Comparison of ENCODE assay signal across 10 cellular contexts in the genomic region with DNA sequence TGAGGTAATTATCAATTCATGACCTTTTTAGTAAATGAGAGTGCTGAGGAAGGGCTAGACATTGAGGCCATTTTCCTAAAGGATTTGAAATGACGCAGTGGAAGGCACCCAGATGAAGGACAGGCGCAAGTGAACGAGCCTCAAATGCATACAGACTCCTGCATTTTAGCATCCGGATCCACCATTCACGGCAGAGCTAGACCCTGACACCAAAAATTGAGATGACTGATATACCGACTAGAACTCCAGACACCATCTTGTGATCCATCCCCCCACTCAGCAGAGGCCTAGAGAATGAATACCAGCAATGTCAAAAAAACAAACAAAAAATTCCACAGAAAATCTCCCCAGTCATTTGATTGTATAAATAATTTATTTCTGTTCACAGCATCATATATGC. TPM values are rescaled to one million over a fixed set of nuclear protein-coding genes. Genes with fewer than 3 reads are reported as not detected.
DNase-seq lines count a peak whose midpoint lies in the region; ATAC-seq and TF ChIP-seq lines count a peak whose summit lies in the region.
"Had no signal": no experiment of that assay in that cellular context is flagged by ENCODE, and none has a peak within 500 bp of the region (broad histone marks: within the 10 kb centered on the region; RNA-seq: fewer than 3 reads in every experiment).

No MANE protein-coding gene starts in this region.

- peak overlapping the region; percentile 99; the same call in 1 of the 2 replicates for H3K4me2 ChIP-seq in GM23338

- 56 to 72% methylated on average over 6 of the region's 6 CpGs for WGBS in esophagus squamous epithelium, 2 donors
- WGBS in gastroesophageal sphincter (ENCODE audit: low coverage in 1 of 2), 2 donors = 82 to 93% methylated on average over 3 to 6 of the region's 6 CpGs

- no peaks in the 10 kb centered on the region for H3K36me3 ChIP-seq in GM23338 (ENCODE audit: insufficient read depth)
- H3K36me3 ChIP-seq in esophagus squamous epithelium = peaks cover 0 to 19% (median 0%) of the 10 kb centered on the region in 3 donors
- no peaks in the 10 kb centered on the region for H3K36me3 ChIP-seq in gastroesophageal sphincter

- ATAC-seq in GM23338 (no peak), activated B cell treated with CpG ODN at 0.5 μM for 24 hours (ENCODE audit: low read depth) (no peak), gastroesophageal sphincter (no peak)

- H3K4me1 Mint-ChIP-seq in GM23338 (peaks cover 34% of the 10 kb centered on the region), activated B cell treated with CpG ODN at 0.5 μM for 24 hours (peaks cover 81% of the 10 kb centered on the region)

- TF ChIP-seq CTCF in GM23338 (conservative IDR thresholded peaks at IDR 0.05; ENCODE audit: low read depth in 2 of 2) (no peak), activated B cell treated with CpG ODN at 0.5 μM for 24 hours (IDR thresholded peaks at IDR 0.05) (no peak), esophagus squamous epithelium (IDR thresholded peaks at IDR 0.05) (no peak), retinal pigment epithelial cell (conservative IDR thresholded peaks at IDR 0.05; ENCODE audit: low read depth, low read length) (no peak), gastroesophageal sphincter (IDR thresholded peaks at IDR 0.05) (no peak)

- H3K27ac Mint-ChIP-seq in GM23338 (no peak overlapping the region), activated B cell treated with CpG ODN at 0.5 μM for 24 hours (peak overlapping the region; percentile 46)

- CTCF ChIA-PET in activated B cell treated with CpG ODN at 0.5 μM for 24 hours (lab: Charles Lee) = interaction anchor here (0.9 kb wide), 1 partner anchor 203 kb away, joined by 3 read pairs; no protein-coding TSS in a partner anchor

- H3K36me3 Mint-ChIP-seq in GM23338 (ENCODE audit: low read depth) (no peaks in the 10 kb centered on the region; the same call in 2 of the 3 replicates), activated B cell treated with CpG ODN at 0.5 μM for 24 hours (ENCODE audit: low read depth) (peaks cover 15% of the 10 kb centered on the region)

- TF ChIP-seq POLR2A in esophagus squamous epithelium (IDR thresholded peaks at IDR 0.05) (no peak), gastroesophageal sphincter (IDR thresholded peaks at IDR 0.05) (no peak)

- peak overlapping the region; percentile 55 for H3K4me3 Mint-ChIP-seq in GM23338
- H3K4me3 Mint-ChIP-seq in activated B cell treated with CpG ODN at 0.5 μM for 24 hours = peak overlapping the region; percentile 88

- H3F3A ChIP-seq in GM23338 (replicated peaks; ENCODE audit: low read depth) = no peaks in the 10 kb centered on the region

- TF ChIP-seq EP300 in gastroesophageal sphincter (IDR thresholded peaks at IDR 0.05) = no peak

- no peaks in the 10 kb centered on the region for H3K9me2 ChIP-seq in GM23338 (ENCODE audit: insufficient read depth)

- H2AFZ ChIP-seq in GM23338 = no peak overlapping the region

- H3K4me3 ChIP-seq in GM23338 (no peak overlapping the region), esophagus squamous epithelium (peak overlapping the region; percentile 41 to 84 (median 69)), retinal pigment epithelial cell (ENCODE audit: low read length) (peak overlapping the region; percentile 97), gastroesophageal sphincter (no peak overlapping the region)
- H3K4me3 ChIP-seq: lung had no signal

- H3K79me2 ChIP-seq in GM23338 (replicated peaks; ENCODE audit: insufficient read depth) = peaks cover 37% of the 10 kb centered on the region

- H3K9me3 Mint-ChIP-seq in GM23338 (no peaks in the 10 kb centered on the region), activated B cell treated with CpG ODN at 0.5 μM for 24 hours (no peaks in the 10 kb centered on the region)

- POLR2A ChIA-PET in activated B cell treated with CpG ODN at 0.5 μM for 24 hours (lab: Charles Lee) = interaction anchor here (0.8 to 1.3 kb wide), 2 partner anchors 70 to 204 kb away, joined by 4 to 5 read pairs; no protein-coding TSS in a partner anchor

- H4K20me1 ChIP-seq in GM23338 (replicated peaks; ENCODE audit: insufficient read depth) = peaks cover 7% of the 10 kb centered on the region

- H3K9me3 ChIP-seq in esophagus squamous epithelium (no peaks in the 10 kb centered on the region), gastroesophageal sphincter (no peaks in the 10 kb centered on the region)

- DNase-seq in GM23338 (ENCODE audit: low spot score) (no peak), activated B cell treated with CpG ODN at 0.5 μM for 24 hours (no peak), esophagus squamous epithelium (lab: John Stamatoyannopoulos, UW) (no peak), retinal pigment epithelial cell (ENCODE audit: low read depth) (no peak), anterior cingulate cortex (lab: John Stamatoyannopoulos, UW) (no peak), Ammon's horn (ENCODE audit: low spot score) (no peak)
- DNase-seq: NCI-H2227 treated with DMSO at 0.1 percent for 48 hours, SW 1271 had no signal

- H3K27me3 ChIP-seq in GM23338 (ENCODE audit: insufficient read depth) = peaks cover 21% of the 10 kb centered on the region
- H3K27me3 ChIP-seq in esophagus squamous epithelium = no peaks in the 10 kb centered on the region
- no peaks in the 10 kb centered on the region for H3K27me3 ChIP-seq in gastroesophageal sphincter

- intact Hi-C loops in activated B cell treated with CpG ODN at 0.5 μM for 24 hours (cut with micrococcal nuclease) (no loop called here), esophagus squamous epithelium (cut with DNase I) (no loop called here)

- H3K27ac ChIP-seq in GM23338 (ENCODE audit: low read depth) (no peak overlapping the region), esophagus squamous epithelium (peak overlapping the region in 3 of 4 donors; percentile 58 to 97 (median 91)), gastroesophageal sphincter (no peak overlapping the region)

- H3K27me3 Mint-ChIP-seq in GM23338 (ENCODE audit: insufficient read depth, low read depth, poor library complexity) = peaks cover 11% of the 10 kb centered on the region
- H3K27me3 Mint-ChIP-seq in activated B cell treated with CpG ODN at 0.5 μM for 24 hours = no peaks in the 10 kb centered on the region

- H3K4me1 ChIP-seq in GM23338 (ENCODE audit: insufficient read depth) (peaks cover 20% of the 10 kb centered on the region), esophagus squamous epithelium (peaks cover 6 to 84% (median 11%) of the 10 kb centered on the region in 3 donors), gastroesophageal sphincter (peaks cover 0 to 33% (median 10%) of the 10 kb centered on the region in 3 donors)

TF ChIP-seq in GM23338, 12 proteins besides CTCF, POLR2A, EP300 and RAD21:
- TF ChIP-seq CREB1 (CRISPR knock-in tag; IDR thresholded peaks at IDR 0.05; ENCODE audit: low read depth) = no peak
- no peak for TF ChIP-seq ZNF114 (CRISPR knock-in tag; IDR thresholded peaks at IDR 0.05)
- TF ChIP-seq NANOG (IDR thresholded peaks at IDR 0.05; ENCODE audit: borderline replicate concordance) = no peak
- TF ChIP-seq REST (IDR thresholded peaks at IDR 0.05; ENCODE audit: unreplicated experiment) = no peak
- no peak for TF ChIP-seq EZH2phosphoT487 (IDR thresholded peaks at IDR 0.05; ENCODE audit: unreplicated experiment)
- no peak for TF ChIP-seq ZNF331 (CRISPR knock-in tag; IDR thresholded peaks at IDR 0.05; ENCODE audit: low read depth)
TF ChIP-seq in GM23338: peak in this region for 0.

RNA-seq across cellular contexts. Expression of gene ARL4C, which starts 4.2 kb away (rescaled TPM):
- 9.1 and 9.9 TPM in 2 replicates for total RNA-seq in GM23338 (2014; rRNA removed; shearing (Covaris generic))
- polyA plus RNA-seq in GM23338 (2016; fragmentation: Nextera tagmentation; extraction: Ambion mirVana) = 5.6 and 5.8 TPM in 2 replicates
- total RNA-seq in activated B cell treated with CpG ODN at 0.5 μM for 24 hours (20.9 TPM in 2 replicates), esophagus squamous epithelium (10 to 100 TPM; 11.2 to 27.1 (median 20.0) TPM), gastroesophageal sphincter (10 to 100 TPM in 1 of 4 donors, 1 to 10 TPM in 3; 3.7 to 12.7 (median 7.2) TPM)

Comparison
In these comparisons a context has a peak if more than half of its experiments do, and no peak if none do; other contexts are left out.
1. H3K27ac ChIP-seq: peak in esophagus squamous epithelium (3 of 4); none in GM23338 (single experiment) and gastroesophageal sphincter (0 of 4).
2. H3K4me3 ChIP-seq: peak in esophagus squamous epithelium (4 of 4) and retinal pigment epithelial cell (single experiment); none in GM23338 (single experiment) and gastroesophageal sphincter (0 of 2).